ENCODE assay signal across 17 cellular contexts in genomic region chr12:120865094-120865493, GRCh38.
"Had no signal": no experiment of that assay in that cellular context is flagged by ENCODE, and none has a peak within 500 bp of the region (broad histone marks: within the 10 kb centered on the region; RNA-seq: fewer than 3 reads in every experiment).

No MANE protein-coding gene starts in this region.

- DNase-seq: activated CD4-positive, alpha-beta T cell treated with anti-CD3 and anti-CD28 coated beads for 1 hour; activated CD8-positive, alpha-beta memory T cell treated with anti-CD3 and anti-CD28 coated beads, Interleukin-2, amount 50 U/mL, for 48 hours; activated effector memory CD4-positive, alpha-beta T cell treated with anti-CD3 and anti-CD28 coated beads, Interleukin-2, amount 50 U/mL, for 16 hours; activated naive CD8-positive, alpha-beta T cell treated with anti-CD3 and anti-CD28 coated beads, Interleukin-2, amount 10 ng/mL, durations not matched to agents 7 days and 5 days; aorta; dermis blood vessel endothelial cell; heart right ventricle; mammary epithelial cell; mucosa of descending colon; naive thymus-derived CD4-positive, alpha-beta T cell; stimulated activated CD4-positive, alpha-beta T cell treated with anti-CD3 and anti-CD28 coated beads, Interleukin-1b, Interleukin-23, amount 100 ng/mL, for 48 hours; substantia nigra; T-helper 9 cell; trophoblast cell had no signal

- H3K4me3 ChIP-seq: gastroesophageal sphincter, heart right ventricle, mucosa of descending colon had no signal

- H2AFZ ChIP-seq: parathyroid adenoma had no signal

- H3K36me3 Mint-ChIP-seq: activated naive CD8-positive, alpha-beta T cell treated with anti-CD3 and anti-CD28 coated beads, Interleukin-2, amount 10 ng/mL, durations not matched to agents 7 days and 5 days had no signal

- H3K27me3 ChIP-seq: gastroesophageal sphincter, heart right ventricle had no signal

- H3K9me3 Mint-ChIP-seq: activated naive CD8-positive, alpha-beta T cell treated with anti-CD3 and anti-CD28 coated beads, Interleukin-2, amount 10 ng/mL, durations not matched to agents 7 days and 5 days; naive thymus-derived CD4-positive, alpha-beta T cell had no signal

- H3K27ac ChIP-seq: epithelial cell of prostate, gastroesophageal sphincter, heart right ventricle, parathyroid adenoma had no signal

- H3K9ac ChIP-seq: parathyroid adenoma had no signal

- ATAC-seq: gastroesophageal sphincter; mucosa of descending colon; naive thymus-derived CD4-positive, alpha-beta T cell had no signal

- H3K9me3 ChIP-seq: gastroesophageal sphincter, heart right ventricle, mucosa of descending colon had no signal

- H3K4me3 Mint-ChIP-seq: activated naive CD8-positive, alpha-beta T cell treated with anti-CD3 and anti-CD28 coated beads, Interleukin-2, amount 10 ng/mL, durations not matched to agents 7 days and 5 days; naive thymus-derived CD4-positive, alpha-beta T cell had no signal

- H3K36me3 ChIP-seq: gastroesophageal sphincter had no signal

- H3K27me3 Mint-ChIP-seq: activated naive CD8-positive, alpha-beta T cell treated with anti-CD3 and anti-CD28 coated beads, Interleukin-2, amount 10 ng/mL, durations not matched to agents 7 days and 5 days; naive thymus-derived CD4-positive, alpha-beta T cell had no signal
